ENCODE assay signal across 28 cellular contexts in the genomic region with DNA sequence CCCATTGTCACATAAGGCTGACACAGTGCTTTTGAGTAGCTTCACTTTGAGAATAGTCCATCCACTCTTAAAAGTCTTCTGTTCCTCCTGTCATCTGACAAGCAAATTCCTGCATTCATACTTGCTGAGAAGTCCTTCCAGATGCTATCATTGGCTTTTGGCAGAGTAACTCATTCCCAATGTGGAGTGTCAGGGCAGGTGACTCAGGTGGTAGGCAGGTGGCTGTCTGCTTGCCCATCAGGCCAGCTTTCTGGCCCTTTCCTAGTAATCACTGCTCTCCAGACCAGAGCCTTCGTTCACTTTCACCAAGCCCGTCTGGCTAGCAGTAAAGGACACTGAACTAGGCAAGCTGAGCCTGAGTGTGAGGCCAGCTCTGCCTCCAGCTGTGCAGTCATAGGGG.
"Had no signal": no experiment of that assay in that cellular context is flagged by ENCODE, and none has a peak within 500 bp of the region (broad histone marks: within the 10 kb centered on the region; RNA-seq: fewer than 3 reads in every experiment).

No MANE protein-coding gene starts in this region.

- H3K4me3 ChIP-seq: cardiac muscle cell, MG63 had no signal

- H3K27me3 Mint-ChIP-seq: activated naive CD4-positive, alpha-beta T cell treated with anti-CD3 and anti-CD28 coated beads, Interleukin-2, amount 50 U/mL, for 24 hours; activated naive CD8-positive, alpha-beta T cell treated with anti-CD3 and anti-CD28 coated beads, Interleukin-2, amount 50 U/mL, for 24 hours; brain had no signal

- H3K27me3 ChIP-seq: cardiac muscle cell, MG63 had no signal

- H3K27ac Mint-ChIP-seq: activated CD8-positive, alpha-beta T cell treated with anti-CD3 and anti-CD28 coated beads, Interleukin-2, amount 10 ng/mL, durations not matched to agents 7 days and 5 days; activated naive CD4-positive, alpha-beta T cell treated with anti-CD3 and anti-CD28 coated beads, Interleukin-2, amount 50 U/mL, for 24 hours; activated naive CD8-positive, alpha-beta T cell treated with anti-CD3 and anti-CD28 coated beads, Interleukin-2, amount 50 U/mL, for 24 hours; brain; T-helper 1 cell treated with Interleukin-12 subunit alpha and Interleukin-12 subunit beta and Interleukin-4 antibody, amounts not matched to agents 30 μg/mL and 1 μg/mL, for 36 hours; WTC11 had no signal

- H3K36me3 Mint-ChIP-seq: activated naive CD4-positive, alpha-beta T cell treated with anti-CD3 and anti-CD28 coated beads, Interleukin-2, amount 50 U/mL, for 24 hours; brain had no signal

- ATAC-seq: activated CD8-positive, alpha-beta T cell treated with anti-CD3 and anti-CD28 coated beads, Interleukin-2, amount 10 ng/mL, durations not matched to agents 7 days and 5 days; activated naive CD8-positive, alpha-beta T cell treated with anti-CD3 and anti-CD28 coated beads, Interleukin-2, amount 50 U/mL, for 24 hours; Panc1; WTC11 had no signal

- H3K4me1 Mint-ChIP-seq: activated naive CD4-positive, alpha-beta T cell treated with anti-CD3 and anti-CD28 coated beads, Interleukin-2, amount 50 U/mL, for 24 hours; activated naive CD8-positive, alpha-beta T cell treated with anti-CD3 and anti-CD28 coated beads, Interleukin-2, amount 50 U/mL, for 24 hours; brain; WTC11 had no signal

- H3K4me3 Mint-ChIP-seq: activated CD8-positive, alpha-beta T cell treated with anti-CD3 and anti-CD28 coated beads, Interleukin-2, amount 10 ng/mL, durations not matched to agents 7 days and 5 days; activated naive CD4-positive, alpha-beta T cell treated with anti-CD3 and anti-CD28 coated beads, Interleukin-2, amount 50 U/mL, for 24 hours; activated naive CD8-positive, alpha-beta T cell treated with anti-CD3 and anti-CD28 coated beads, Interleukin-2, amount 50 U/mL, for 24 hours; brain; T-helper 1 cell treated with Interleukin-12 subunit alpha and Interleukin-12 subunit beta and Interleukin-4 antibody, amounts not matched to agents 30 μg/mL and 1 μg/mL, for 36 hours; WTC11 had no signal

- H3K36me3 ChIP-seq: cardiac muscle cell, MG63 had no signal

- H3K9me3 ChIP-seq: MG63 had no signal

- H3K9me3 Mint-ChIP-seq: activated naive CD4-positive, alpha-beta T cell treated with anti-CD3 and anti-CD28 coated beads, Interleukin-2, amount 50 U/mL, for 24 hours; activated naive CD8-positive, alpha-beta T cell treated with anti-CD3 and anti-CD28 coated beads, Interleukin-2, amount 50 U/mL, for 24 hours; T-helper 1 cell treated with Interleukin-12 subunit alpha and Interleukin-12 subunit beta and Interleukin-4 antibody, amounts not matched to agents 30 μg/mL and 1 μg/mL, for 36 hours had no signal

- H3K27ac ChIP-seq: cardiac muscle cell had no signal

- DNase-seq: activated CD4-positive, alpha-beta T cell treated with anti-CD3 and anti-CD28 coated beads for 48 hours; activated CD4-positive, alpha-beta T cell treated with anti-CD3 and anti-CD28 coated beads, Interleukin-2, amount 50 U/mL, for 4 hours; activated CD4-positive, CD25-positive, alpha-beta regulatory T cell treated with anti-CD3 and anti-CD28 coated beads, Interleukin-2, amount 50 U/mL, for 72 hours; activated CD8-positive, alpha-beta memory T cell treated with anti-CD3 and anti-CD28 coated beads, Interleukin-2, amount 50 U/mL, for 48 hours; activated CD8-positive, alpha-beta T cell treated with anti-CD3 and anti-CD28 coated beads, Interleukin-2, amount 10 ng/mL, durations not matched to agents 7 days and 5 days; activated effector memory CD4-positive, alpha-beta T cell treated with Interleukin-2 at 50 U/mL for 16 hours; activated naive CD4-positive, alpha-beta T cell; activated naive CD8-positive, alpha-beta T cell treated with anti-CD3 and anti-CD28 coated beads, Interleukin-2, amount 50 U/mL, for 24 hours; activated T-cell treated with anti-CD3 and anti-CD28 coated beads, Interleukin-2, amount 50 U/mL, for 1 hour; amniotic stem cell; MG63; NCI-H1092 treated with DMSO at 0.1 percent for 48 hours; NCI-H1417 treated with DMSO at 0.1 percent for 48 hours; NCI-H1694; NCI-H2029; NCI-H2107; NCI-H2171 treated with DMSO at 0.1 percent for 48 hours; NCI-H226; NCI-H526 treated with DMSO at 0.1 percent for 48 hours; Right ventricle myocardium superior; RPMI8226; T-helper 9 cell had no signal
